Comparison of ENCODE assay signal across 8 cellular contexts in genomic region chr2:23824777-23825212, GRCh38.
DNase-seq lines count a peak whose midpoint lies in the region; TF ChIP-seq lines count a peak whose summit lies in the region.

No MANE protein-coding gene starts in this region.

- H3K4me3 ChIP-seq in AG04449 (ENCODE audit: low read depth, low read length), result no peak overlapping the region

- CTCF ChIA-PET in AG04449 (lab: Yijun Ruan, JAX), result interaction anchor here (0.6 to 5.6 kb wide), 50 partner anchors 8 to 1003 kb away, joined by 3 to 40 read pairs (median 4); partner anchors contain the start of genes ATAD2B, MFSD2B and TP53I3

- intact Hi-C loops in posterior cingulate gyrus (cut with DNase I), result loop anchor here (1.0 to 10.0 kb wide), 2 partner anchors 100 to 260 kb away; partner anchors contain the start of genes ATAD2B and TP53I3

- DNase-seq in AG04449 (ENCODE audit: low read depth, low spot score) (no peak), EL (peak; percentile 60), HS-27A (ENCODE audit: low read depth) (peak; percentile 26), OCI-M1 (lab: John Stamatoyannopoulos, UW) (peak; percentile 82), cerebellar cortex (ENCODE audit: low spot score) (peak; percentile 56), lung microvascular endothelial cell (ENCODE audit: low read depth in 2 of 2) (peak; percentile 61 to 73), posterior cingulate gyrus (no peak), NK-92 (lab: John Stamatoyannopoulos, UW; ENCODE audit: unreplicated experiment) (no peak)

- POLR2A ChIA-PET in AG04449 (lab: Yijun Ruan, JAX), result interaction anchor here (0.7 to 1.1 kb wide), 2 partner anchors 55 to 259 kb away, joined by 3 to 10 read pairs; partner anchors contain the start of gene TP53I3

- peak; percentile 44 for TF ChIP-seq CTCF in AG04449 (IDR thresholded peaks at IDR 0.05; ENCODE audit: insufficient read depth, low read length, missing control alignments)

Comparison
In these comparisons a context has a peak if more than half of its experiments do, and no peak if none do; other contexts are left out.
1. DNase-seq: peak in EL (single experiment), HS-27A (single experiment), OCI-M1 (single experiment), cerebellar cortex (single experiment) and lung microvascular endothelial cell (2 of 2); none in AG04449 (single experiment), posterior cingulate gyrus (0 of 10) and NK-92 (single experiment).